In the genomic region with DNA sequence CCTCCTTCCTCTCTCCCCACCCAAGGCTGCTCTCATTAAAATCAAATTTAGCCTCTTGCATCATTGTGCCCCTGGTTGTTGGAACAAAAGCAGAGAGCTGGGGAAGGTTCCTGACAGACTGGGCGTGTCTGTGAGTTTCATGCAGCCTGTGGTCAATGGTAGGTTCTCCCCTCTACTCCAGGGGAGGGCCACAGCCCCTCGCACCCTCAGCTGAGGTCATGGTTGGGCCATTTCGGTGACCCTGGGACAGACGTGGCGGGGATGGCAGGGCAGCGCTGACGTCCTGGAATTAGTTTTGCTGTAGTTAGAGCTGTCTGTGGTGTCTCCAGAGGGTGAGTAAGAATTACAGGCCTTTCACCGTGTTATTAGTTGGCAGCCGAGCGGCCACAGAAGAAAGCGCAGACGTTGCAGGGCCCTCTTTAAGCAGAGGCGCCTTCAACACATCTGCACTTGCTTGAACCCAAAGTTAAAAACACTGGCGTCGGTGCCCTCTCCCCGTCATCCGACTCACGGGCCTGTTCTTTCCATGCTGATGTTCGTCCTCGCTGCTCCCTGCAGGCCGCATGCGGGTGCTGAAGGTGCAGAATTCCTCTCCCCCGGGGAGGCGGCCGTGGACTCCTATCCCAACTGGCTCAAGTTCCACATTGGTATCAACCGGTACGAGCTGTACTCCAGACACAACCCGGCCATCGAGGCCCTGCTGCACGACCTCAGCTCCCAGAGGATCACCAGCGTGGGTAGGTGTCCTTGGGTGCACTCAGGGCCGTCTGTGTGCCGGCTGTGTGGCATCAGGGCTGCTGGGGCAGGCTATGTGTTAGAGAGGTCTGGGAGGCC, we compare ENCODE assay signal across 11 cellular contexts. TPM values are rescaled to one million over a fixed set of nuclear protein-coding genes. Genes with fewer than 3 reads are reported as not detected.
A peak's percentile ranks its signal among the peaks of the same experiment; 100 is the strongest.
DNase-seq lines count a peak whose midpoint lies in the region; ATAC-seq and TF ChIP-seq lines count a peak whose summit lies in the region.
"Had no signal": no experiment of that assay in that cellular context is flagged by ENCODE, and none has a peak within 500 bp of the region (broad histone marks: within the 10 kb centered on the region; RNA-seq: fewer than 3 reads in every experiment).

No MANE protein-coding gene starts in this region.

- peaks cover 0 to 83% (median 30%) of the 10 kb centered on the region in 3 donors for H3K4me1 ChIP-seq in gastroesophageal sphincter

- peak overlapping the region; percentile 61 to 86 for H3K4me3 ChIP-seq in gastroesophageal sphincter

- H3K4me1 Mint-ChIP-seq in activated T-helper 2 cell treated with anti-CD3 and anti-CD28 coated beads, Interferon-gamma antibody, Interleukin-2, Interleukin-4, amounts not matched to agents 10 μg/mL and 5 μg/mL and 100 μg/mL, durations not matched to agents 14 hours and 24 hours and 36 hours (ENCODE audit: low read depth), result peaks cover 2% of the 10 kb centered on the region

- H3K36me3 ChIP-seq in gastroesophageal sphincter, result peaks cover 0 to 50% of the 10 kb centered on the region in 2 donors

- H3K36me3 Mint-ChIP-seq in activated T-helper 2 cell treated with anti-CD3 and anti-CD28 coated beads, Interferon-gamma antibody, Interleukin-2, Interleukin-4, amounts not matched to agents 10 μg/mL and 5 μg/mL and 100 μg/mL, durations not matched to agents 14 hours and 24 hours and 36 hours (ENCODE audit: low read depth), result no peaks in the 10 kb centered on the region

- no peak for TF ChIP-seq EP300 in gastroesophageal sphincter (IDR thresholded peaks at IDR 0.05)

- H3K4me3 Mint-ChIP-seq in activated T-helper 2 cell treated with anti-CD3 and anti-CD28 coated beads, Interferon-gamma antibody, Interleukin-2, Interleukin-4, amounts not matched to agents 10 μg/mL and 5 μg/mL and 100 μg/mL, durations not matched to agents 14 hours and 24 hours and 36 hours (ENCODE audit: low read depth), result no peak overlapping the region

- no peaks in the 10 kb centered on the region for H3K9me3 Mint-ChIP-seq in activated T-helper 2 cell treated with anti-CD3 and anti-CD28 coated beads, Interferon-gamma antibody, Interleukin-2, Interleukin-4, amounts not matched to agents 10 μg/mL and 5 μg/mL and 100 μg/mL, durations not matched to agents 14 hours and 24 hours and 36 hours

- H3K27ac ChIP-seq in gastroesophageal sphincter (peak overlapping the region in 3 of 4 donors; percentile 92 to 95 (median 94)), substantia nigra (ENCODE audit: low read depth, low read length, poor library complexity, severe bottlenecking) (no peak overlapping the region)

- H3K27me3 ChIP-seq in gastroesophageal sphincter, result no peaks in the 10 kb centered on the region

- H3K27me3 Mint-ChIP-seq in activated T-helper 2 cell treated with anti-CD3 and anti-CD28 coated beads, Interferon-gamma antibody, Interleukin-2, Interleukin-4, amounts not matched to agents 10 μg/mL and 5 μg/mL and 100 μg/mL, durations not matched to agents 14 hours and 24 hours and 36 hours (ENCODE audit: low read depth), result peaks cover 31% of the 10 kb centered on the region

- H3K27ac Mint-ChIP-seq in activated T-helper 2 cell treated with anti-CD3 and anti-CD28 coated beads, Interferon-gamma antibody, Interleukin-2, Interleukin-4, amounts not matched to agents 10 μg/mL and 5 μg/mL and 100 μg/mL, durations not matched to agents 14 hours and 24 hours and 36 hours, result no peak overlapping the region

- H3K9me3 ChIP-seq in gastroesophageal sphincter, result no peaks in the 10 kb centered on the region

- 40 to 59% methylated on average over 1 to 10 of the region's 33 CpGs for WGBS in gastroesophageal sphincter (ENCODE audit: low coverage in 1 of 2), 2 donors

- DNase-seq in GM03348 (ENCODE audit: low spot score) (peak; percentile 79), SW480 (ENCODE audit: low spot score) (peak; percentile 60), sciatic nerve (ENCODE audit: low spot score) (no peak), cortex of kidney (lab: John Stamatoyannopoulos, UW) (no peak), substantia nigra (lab: John Stamatoyannopoulos, UW) (no peak), NCI-H345 (lab: John Stamatoyannopoulos, UW) (no peak)
- DNase-seq in activated T-helper 2 cell treated with anti-CD3 and anti-CD28 coated beads, Interferon-gamma antibody, Interleukin-2, Interleukin-4, amounts not matched to agents 10 μg/mL and 5 μg/mL and 100 μg/mL, durations not matched to agents 14 hours and 24 hours and 36 hours (ENCODE audit: low spot score), result no peak
- DNase-seq: activated CD4-positive, alpha-beta T cell treated with anti-CD3 and anti-CD28 coated beads, Interleukin-2, amount 50 U/mL, for 48 hours; NCI-H2029 treated with DMSO at 0.1 percent for 48 hours; stimulated activated CD4-positive, alpha-beta T cell treated with anti-CD3 and anti-CD28 coated beads, Interleukin-4, amount 100 ng/mL, for 24 hours had no signal

- TF ChIP-seq CTCF in gastroesophageal sphincter (IDR thresholded peaks at IDR 0.05), result no peak

- no peak for TF ChIP-seq POLR2A in gastroesophageal sphincter (IDR thresholded peaks at IDR 0.05)

- intact Hi-C loops in sciatic nerve (cut with DNase I), result no loop called here
- intact Hi-C loops in activated T-helper 2 cell treated with anti-CD3 and anti-CD28 coated beads, Interferon-gamma antibody, Interleukin-2, Interleukin-4, amounts not matched to agents 10 μg/mL and 5 μg/mL and 100 μg/mL, durations not matched to agents 14 hours and 24 hours and 36 hours (cut with micrococcal nuclease), result no loop called here

- no peak for ATAC-seq in gastroesophageal sphincter
- peak; percentile 21 for ATAC-seq in sciatic nerve

RNA-seq across cellular contexts. Expression of a gene that starts 2.8 kb away (rescaled TPM):
- total RNA-seq in gastroesophageal sphincter (10 to 100 TPM; 41.9 to 87.5 (median 73.6) TPM), sciatic nerve (57.0 TPM)
- 0.74 and 1.3 TPM in 2 replicates for total RNA-seq in activated T-helper 2 cell treated with anti-CD3 and anti-CD28 coated beads, Interferon-gamma antibody, Interleukin-2, Interleukin-4, amounts not matched to agents 10 μg/mL and 5 μg/mL and 100 μg/mL, durations not matched to agents 14 hours and 24 hours and 36 hours

Comparison
In these comparisons a context has a peak if more than half of its experiments do, and no peak if none do; other contexts are left out.
1. DNase-seq: peak in GM03348 (single experiment) and SW480 (single experiment); none in sciatic nerve (single experiment), cortex of kidney (single experiment), activated T-helper 2 cell treated with anti-CD3 and anti-CD28 coated beads, Interferon-gamma antibody, Interleukin-2, Interleukin-4, amounts not matched to agents 10 μg/mL and 5 μg/mL and 100 μg/mL, durations not matched to agents 14 hours and 24 hours and 36 hours (single experiment), substantia nigra (0 of 49) and NCI-H345 (single experiment).
2. RNA of a gene that starts 2.8 kb away (total RNA-seq): 41.9 to 87.5 TPM in gastroesophageal sphincter and 57.0 TPM in sciatic nerve (single experiment); 0.74 to 1.3 TPM in activated T-helper 2 cell treated with anti-CD3 and anti-CD28 coated beads, Interferon-gamma antibody, Interleukin-2, Interleukin-4, amounts not matched to agents 10 μg/mL and 5 μg/mL and 100 μg/mL, durations not matched to agents 14 hours and 24 hours and 36 hours; every median in the first group is over 10 times any median in the second.